In genomic region chr1:244076740-244077139, GRCh38 we compare ENCODE assay signal across 25 cellular contexts.
"Had no signal": no experiment of that assay in that cellular context is flagged by ENCODE, and none has a peak within 500 bp of the region (broad histone marks: within the 10 kb centered on the region; RNA-seq: fewer than 3 reads in every experiment).

No MANE protein-coding gene starts in this region.

- ATAC-seq: activated CD4-positive, alpha-beta T cell treated with anti-CD3 and anti-CD28 coated beads for 36 hours; activated T-helper 17 cell treated with anti-CD3 and anti-CD28 coated beads, Interleukin-2, amount 50 U/mL, for 72 hours; foreskin keratinocyte; left lobe of liver; lower lobe of right lung; natural killer cell; WTC11 had no signal

- H3K4me3 Mint-ChIP-seq: activated CD4-positive, alpha-beta T cell treated with anti-CD3 and anti-CD28 coated beads for 36 hours; activated naive CD8-positive, alpha-beta T cell; activated T-cell treated with anti-CD3 and anti-CD28 coated beads, Interleukin-2, amount 50 U/mL, for 24 hours; activated T-helper 17 cell treated with anti-CD3 and anti-CD28 coated beads, Interleukin-2, amount 50 U/mL, for 72 hours; dendritic cell treated with granulocyte-macrophage colony-stimulating factor and Interleukin-4, amounts not matched to agents 40 ng/mL and 50 ng/mL, for 4 days; natural killer cell; stimulated activated naive CD8-positive, alpha-beta T cell treated with anti-CD3 and anti-CD28 coated beads, Interleukin-15, Interleukin-2, amounts not matched to agents 100 ng/mL and 50 ng/mL, for 24 hours; T-helper 2 cell treated with Interferon-gamma antibody and Interleukin-4, amounts not matched to agents 5 μg/mL and 100 μg/mL, for 36 hours; WTC11 had no signal

- DNase-seq: activated CD4-positive, alpha-beta T cell treated with anti-CD3 and anti-CD28 coated beads for 36 hours; activated CD4-positive, alpha-beta T cell treated with anti-CD3 and anti-CD28 coated beads, Interleukin-2, amount 50 U/mL, for 4 hours; activated CD8-positive, alpha-beta memory T cell treated with anti-CD3 and anti-CD28 coated beads for 24 hours; activated CD8-positive, alpha-beta memory T cell treated with anti-CD3 and anti-CD28 coated beads, Interleukin-2, amount 50 U/mL, for 4 hours; activated T-cell treated with anti-CD3 and anti-CD28 coated beads, Interleukin-2, amount 50 U/mL, for 24 hours; brain microvascular endothelial cell; effector CD4-positive, alpha-beta T cell; erythroblast; foreskin keratinocyte; lower lobe of right lung; natural killer cell; retina; stimulated activated CD4-positive, alpha-beta T cell treated with anti-CD3 and anti-CD28 coated beads, Interleukin-4, amount 100 ng/mL, for 1 hour; thyroid gland had no signal

- H3K27me3 ChIP-seq: ascending aorta, brain microvascular endothelial cell, thyroid gland had no signal

- H3K9me3 ChIP-seq: adrenal gland, ascending aorta, lower lobe of right lung, spleen, thyroid gland had no signal

- H3K27ac ChIP-seq: adrenal gland, ascending aorta, brain microvascular endothelial cell, foreskin keratinocyte, lower lobe of right lung, spleen, thyroid gland had no signal

- H3K4me3 ChIP-seq: adrenal gland, lower lobe of right lung, spleen, thyroid gland had no signal

- H3K27me3 Mint-ChIP-seq: activated CD4-positive, alpha-beta T cell treated with anti-CD3 and anti-CD28 coated beads for 36 hours; activated naive CD8-positive, alpha-beta T cell; activated T-cell treated with anti-CD3 and anti-CD28 coated beads, Interleukin-2, amount 50 U/mL, for 24 hours; stimulated activated naive CD8-positive, alpha-beta T cell treated with anti-CD3 and anti-CD28 coated beads, Interleukin-15, Interleukin-2, amounts not matched to agents 100 ng/mL and 50 ng/mL, for 24 hours had no signal

- H3K27ac Mint-ChIP-seq: activated CD4-positive, alpha-beta T cell treated with anti-CD3 and anti-CD28 coated beads for 36 hours; activated naive CD8-positive, alpha-beta T cell; activated T-cell treated with anti-CD3 and anti-CD28 coated beads, Interleukin-2, amount 50 U/mL, for 24 hours; activated T-helper 17 cell treated with anti-CD3 and anti-CD28 coated beads, Interleukin-2, amount 50 U/mL, for 72 hours; natural killer cell; progenitor cell of endocrine pancreas; stimulated activated naive CD8-positive, alpha-beta T cell treated with anti-CD3 and anti-CD28 coated beads, Interleukin-15, Interleukin-2, amounts not matched to agents 100 ng/mL and 50 ng/mL, for 24 hours; T-helper 2 cell treated with Interferon-gamma antibody and Interleukin-4, amounts not matched to agents 5 μg/mL and 100 μg/mL, for 36 hours; WTC11 had no signal

- H3K9me3 Mint-ChIP-seq: activated T-cell treated with anti-CD3 and anti-CD28 coated beads, Interleukin-2, amount 50 U/mL, for 24 hours; activated T-helper 17 cell treated with anti-CD3 and anti-CD28 coated beads, Interleukin-2, amount 50 U/mL, for 72 hours; dendritic cell treated with granulocyte-macrophage colony-stimulating factor and Interleukin-4, amounts not matched to agents 40 ng/mL and 50 ng/mL, for 4 days; natural killer cell; stimulated activated naive CD8-positive, alpha-beta T cell treated with anti-CD3 and anti-CD28 coated beads, Interleukin-15, Interleukin-2, amounts not matched to agents 100 ng/mL and 50 ng/mL, for 24 hours; T-helper 2 cell treated with Interferon-gamma antibody and Interleukin-4, amounts not matched to agents 5 μg/mL and 100 μg/mL, for 36 hours; WTC11 had no signal

- H3K36me3 Mint-ChIP-seq: activated naive CD8-positive, alpha-beta T cell; natural killer cell; WTC11 had no signal

- H3K36me3 ChIP-seq: adrenal gland, ascending aorta, brain microvascular endothelial cell, lower lobe of right lung, spleen, thyroid gland had no signal

- H3K4me1 ChIP-seq: adrenal gland, ascending aorta, foreskin keratinocyte, lower lobe of right lung had no signal
